10 cellular contexts compared by ENCODE assay signal in genomic region chr6:12149944-12150510, GRCh38.
"Had no signal": no experiment of that assay in that cellular context is flagged by ENCODE, and none has a peak within 500 bp of the region (broad histone marks: within the 10 kb centered on the region; RNA-seq: fewer than 3 reads in every experiment).

No MANE protein-coding gene starts in this region.

- ATAC-seq: lower lobe of right lung; natural killer cell treated with Interleukin-12 subunit alpha and Interleukin-12 subunit beta and Interleukin-15 and Interleukin-18, amount 100 ng/mL, for 72 hours; stimulated activated naive B cell treated with anti-CD40 and anti-IgM and Interleukin-4, amounts not matched to agents 10 μg/mL and 1 μg/mL and 100 μg/mL, for 72 hours had no signal

- H3K27me3 Mint-ChIP-seq: natural killer cell treated with Interleukin-12 subunit alpha and Interleukin-12 subunit beta and Interleukin-15 and Interleukin-18, amount 100 ng/mL, for 72 hours; stimulated activated naive B cell treated with anti-CD40 and anti-IgM and Interleukin-4, amounts not matched to agents 10 μg/mL and 1 μg/mL and 100 μg/mL, for 72 hours had no signal

- H3K27ac ChIP-seq: lower lobe of right lung, prostate gland, right lobe of liver, spleen, testis had no signal

- H3K9me3 ChIP-seq: lower lobe of right lung, prostate gland, right lobe of liver, spleen, testis had no signal

- H3K4me3 Mint-ChIP-seq: natural killer cell treated with Interleukin-12 subunit alpha and Interleukin-12 subunit beta and Interleukin-15 and Interleukin-18, amount 100 ng/mL, for 72 hours; stimulated activated naive B cell treated with anti-CD40 and anti-IgM and Interleukin-4, amounts not matched to agents 10 μg/mL and 1 μg/mL and 100 μg/mL, for 72 hours had no signal

- H3K4me1 ChIP-seq: lower lobe of right lung, prostate gland, right lobe of liver, testis had no signal

- H3K27ac Mint-ChIP-seq: natural killer cell treated with Interleukin-12 subunit alpha and Interleukin-12 subunit beta and Interleukin-15 and Interleukin-18, amount 100 ng/mL, for 72 hours; stimulated activated naive B cell treated with anti-CD40 and anti-IgM and Interleukin-4, amounts not matched to agents 10 μg/mL and 1 μg/mL and 100 μg/mL, for 72 hours had no signal

- DNase-seq: activated naive CD4-positive, alpha-beta T cell; central memory CD4-positive, alpha-beta T cell; lower lobe of right lung; occipital lobe; right lobe of liver; stimulated activated naive B cell treated with anti-CD40 and anti-IgM and Interleukin-4, amounts not matched to agents 10 μg/mL and 1 μg/mL and 100 μg/mL, for 72 hours had no signal

- H3K36me3 ChIP-seq: lower lobe of right lung, prostate gland, right lobe of liver had no signal

- H3K4me3 ChIP-seq: lower lobe of right lung, prostate gland, right lobe of liver, spleen, testis had no signal

- H3K36me3 Mint-ChIP-seq: natural killer cell treated with Interleukin-12 subunit alpha and Interleukin-12 subunit beta and Interleukin-15 and Interleukin-18, amount 100 ng/mL, for 72 hours had no signal

- H3K27me3 ChIP-seq: right lobe of liver, spleen, testis had no signal
